In the genomic region with DNA sequence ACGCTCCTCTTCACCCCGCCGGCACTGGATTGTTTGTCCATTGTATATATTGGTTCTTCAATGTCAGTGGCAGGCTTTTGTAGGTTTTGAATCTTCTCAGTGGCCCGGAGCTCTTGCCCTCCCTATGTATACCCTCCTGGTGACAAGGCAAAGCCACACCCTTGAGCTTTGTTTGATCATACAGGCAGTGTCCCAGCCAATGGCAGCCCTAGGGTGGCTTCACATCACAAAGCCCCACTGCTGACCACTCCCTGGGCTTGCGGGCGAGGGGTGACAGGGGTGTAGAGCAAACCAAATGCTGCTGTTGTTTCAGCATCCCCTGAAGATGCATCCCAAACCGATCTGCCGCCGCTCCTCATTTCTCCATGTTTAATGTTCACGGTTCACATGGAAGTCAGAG, we compare ENCODE assay signal across 12 cellular contexts. TPM values are rescaled to one million over a fixed set of nuclear protein-coding genes. Genes with fewer than 3 reads are reported as not detected.
DNase-seq lines count a peak whose midpoint lies in the region; TF ChIP-seq lines count a peak whose summit lies in the region.
"Not testable (repeated sequence)": the region's sequence is repeated elsewhere in the genome, so short reads cannot be mapped to it uniquely, and the experiment has no call there.
"Had no signal": no experiment of that assay in that cellular context is flagged by ENCODE, and none has a peak within 500 bp of the region (broad histone marks: within the 10 kb centered on the region; RNA-seq: fewer than 3 reads in every experiment).

A gene with protein sequence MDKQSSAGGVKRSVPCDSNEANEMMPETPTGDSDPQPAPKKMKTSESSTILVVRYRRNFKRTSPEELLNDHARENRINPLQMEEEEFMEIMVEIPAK (minus strand): TSS at position 101 of the 400 bp plus-strand sequence. CDS start 60 bp downstream, at position 41.

- not testable (repeated sequence) for H3K4me1 Mint-ChIP-seq in HFFc6 (ENCODE audit: low read depth)

- DNase-seq in HFFc6; RPMI7951 (ENCODE audit: low read depth): not testable (repeated sequence)

- H3K27me3 Mint-ChIP-seq in HFFc6 (ENCODE audit: insufficient read depth): not testable (repeated sequence)

- TF ChIP-seq CTCF in HFFc6 (IDR thresholded peaks at IDR 0.05): not testable (repeated sequence)

- H3K4me3 Mint-ChIP-seq in HFFc6: peak within 1 kb of the TSS; percentile 30; the same call in 1 of the 2 replicates

- peak within 1 kb of the TSS; percentile 64; the same call in 1 of the 2 replicates for H3K27ac Mint-ChIP-seq in HFFc6

- not testable (repeated sequence) for H3K9me3 Mint-ChIP-seq in HFFc6

- H3K36me3 Mint-ChIP-seq in HFFc6 (ENCODE audit: low read depth): not testable (repeated sequence)

RNA-seq across cellular contexts. Expression of the gene that starts here (rescaled TPM):
- total RNA-seq in HFFc6 (2021; fragmentation: NEBNext Ultra II Directional; extraction: Animal tissue kit (Norgen Biotek cat#: 25700)): 100 to 1,000 TPM in 4 of 6 experiments, under 1 TPM in 2; 0.64 to 212 (median 142) TPM
- total RNA-seq in RPMI7951 (2014; rRNA removed; shearing (Covaris generic)): 3.8 and 69.2 TPM in 2 replicates
- total RNA-seq: A673; B cell; Caco-2; Calu3; CD4-positive, alpha-beta memory T cell; CD4-positive, alpha-beta T cell; CD4-positive, CD25-positive, alpha-beta regulatory T cell; CD8-positive, alpha-beta memory T cell; CD8-positive, alpha-beta T cell; Daoy had no signal
